Comparison of ENCODE assay signal across 16 cellular contexts in genomic region chr13:83877901-83878300, GRCh38. TPM values are rescaled to one million over a fixed set of nuclear protein-coding genes. Genes with fewer than 3 reads are reported as not detected.
"Had no signal": no experiment of that assay in that cellular context is flagged by ENCODE, and none has a peak within 500 bp of the region (broad histone marks: within the 10 kb centered on the region; RNA-seq: fewer than 3 reads in every experiment).

No MANE protein-coding gene starts in this region.

- H3K4me3 ChIP-seq: heart right ventricle, lung, right lobe of liver had no signal

- H3K9me3 Mint-ChIP-seq: type B pancreatic cell had no signal

- H3K36me3 ChIP-seq: brain microvascular endothelial cell, heart right ventricle, right lobe of liver had no signal

- H3K4me3 Mint-ChIP-seq: activated CD8-positive, alpha-beta memory T cell treated with anti-CD3 and anti-CD28 coated beads, Interleukin-2, amount 10 ng/mL, durations not matched to agents 7 days and 5 days; activated naive CD8-positive, alpha-beta T cell; activated T-cell treated with anti-CD3 and anti-CD28 coated beads, Interleukin-2, amount 50 U/mL, for 4 hours; stimulated activated naive B cell treated with anti-CD40 and anti-IgM and Interleukin-4, amounts not matched to agents 10 μg/mL and 1 μg/mL and 100 μg/mL, for 72 hours; T-helper 1 cell treated with Interleukin-12 subunit alpha and Interleukin-12 subunit beta and Interleukin-4 antibody, amounts not matched to agents 30 μg/mL and 1 μg/mL, for 36 hours had no signal

- H3K27ac ChIP-seq: brain microvascular endothelial cell, heart right ventricle, right lobe of liver had no signal

- H3K36me3 Mint-ChIP-seq: activated CD8-positive, alpha-beta memory T cell treated with anti-CD3 and anti-CD28 coated beads, Interleukin-2, amount 10 ng/mL, durations not matched to agents 7 days and 5 days; activated naive CD8-positive, alpha-beta T cell; type B pancreatic cell had no signal

- H3K9me3 ChIP-seq: heart right ventricle, right lobe of liver had no signal

- DNase-seq: activated CD4-positive, alpha-beta T cell treated with anti-CD3 and anti-CD28 coated beads, Interleukin-2, amount 50 U/mL, for 4 hours; activated CD4-positive, CD25-positive, alpha-beta regulatory T cell treated with anti-CD3 and anti-CD28 coated beads, Interleukin-2, amount 50 U/mL, for 72 hours; activated CD8-positive, alpha-beta memory T cell treated with anti-CD3 and anti-CD28 coated beads, Interleukin-2, amount 10 ng/mL, durations not matched to agents 7 days and 5 days; activated effector memory CD4-positive, alpha-beta T cell treated with anti-CD3 and anti-CD28 coated beads, Interleukin-2, amount 50 U/mL, for 16 hours; activated T-cell treated with anti-CD3 and anti-CD28 coated beads, Interleukin-2, amount 50 U/mL, for 4 hours; brain microvascular endothelial cell; heart right ventricle; right lobe of liver; stimulated activated CD4-positive, alpha-beta T cell treated with anti-CD3 and anti-CD28 coated beads, Interleukin-2, amount 100 ng/mL, for 24 hours; stimulated activated naive B cell treated with anti-CD40 and anti-IgM and Interleukin-4, amounts not matched to agents 10 μg/mL and 1 μg/mL and 100 μg/mL, for 72 hours had no signal

- H3K27ac Mint-ChIP-seq: activated CD8-positive, alpha-beta memory T cell treated with anti-CD3 and anti-CD28 coated beads, Interleukin-2, amount 10 ng/mL, durations not matched to agents 7 days and 5 days; activated naive CD8-positive, alpha-beta T cell; stimulated activated naive B cell treated with anti-CD40 and anti-IgM and Interleukin-4, amounts not matched to agents 10 μg/mL and 1 μg/mL and 100 μg/mL, for 72 hours; T-helper 1 cell treated with Interleukin-12 subunit alpha and Interleukin-12 subunit beta and Interleukin-4 antibody, amounts not matched to agents 30 μg/mL and 1 μg/mL, for 36 hours; type B pancreatic cell had no signal

- H3K4me1 ChIP-seq: right lobe of liver had no signal

- H3K27me3 ChIP-seq: right lobe of liver had no signal

RNA-seq across cellular contexts. Expression of gene SLITRK1, which starts 4.4 kb away (rescaled TPM):
- total RNA-seq: activated CD8-positive, alpha-beta memory T cell treated with anti-CD3 and anti-CD28 coated beads, Interleukin-2, amount 10 ng/mL, durations not matched to agents 7 days and 5 days; activated T-cell treated with anti-CD3 and anti-CD28 coated beads, Interleukin-2, amount 50 U/mL, for 4 hours; fibroblast of lung; heart right ventricle; right lobe of liver; subcutaneous adipose tissue had no signal
- polyA plus RNA-seq: heart right ventricle, lung had no signal
